13 cellular contexts compared by ENCODE assay signal in genomic region chr16:84483882-84484565, GRCh38.
"Had no signal": no experiment of that assay in that cellular context is flagged by ENCODE, and none has a peak within 500 bp of the region (broad histone marks: within the 10 kb centered on the region; RNA-seq: fewer than 3 reads in every experiment).

No MANE protein-coding gene starts in this region.

- H3K4me1 Mint-ChIP-seq: activated B cell treated with CpG ODN at 0.5 μM for 24 hours; activated naive CD4-positive, alpha-beta T cell treated with anti-CD3 and anti-CD28 coated beads, Interleukin-2, amount 50 U/mL, for 24 hours had no signal

- H3K4me3 ChIP-seq: right lobe of liver, thoracic aorta had no signal

- DNase-seq: activated B cell treated with CpG ODN at 0.5 μM for 24 hours; activated CD8-positive, alpha-beta T cell treated with anti-CD3 and anti-CD28 coated beads, Interleukin-2, amount 10 ng/mL, durations not matched to agents 7 days and 5 days; activated effector memory CD4-positive, alpha-beta T cell treated with Interleukin-2 at 50 U/mL for 16 hours; activated T-cell treated with anti-CD3 and anti-CD28 coated beads for 4 hours; amniotic stem cell; cortex of kidney; effector CD8-positive, alpha-beta T cell; stimulated activated CD4-positive, alpha-beta T cell treated with anti-CD3 and anti-CD28 coated beads, Interleukin-1b, Interleukin-23, amount 100 ng/mL, for 48 hours; SW 1271 had no signal

- H3K4me3 Mint-ChIP-seq: activated B cell treated with CpG ODN at 0.5 μM for 24 hours; activated CD8-positive, alpha-beta T cell treated with anti-CD3 and anti-CD28 coated beads, Interleukin-2, amount 10 ng/mL, durations not matched to agents 7 days and 5 days; activated naive CD4-positive, alpha-beta T cell treated with anti-CD3 and anti-CD28 coated beads, Interleukin-2, amount 50 U/mL, for 24 hours; T-helper 2 cell treated with Interferon-gamma antibody and Interleukin-4, amounts not matched to agents 5 μg/mL and 100 μg/mL, for 36 hours had no signal

- H3K27me3 Mint-ChIP-seq: activated B cell treated with CpG ODN at 0.5 μM for 24 hours; activated naive CD4-positive, alpha-beta T cell treated with anti-CD3 and anti-CD28 coated beads, Interleukin-2, amount 50 U/mL, for 24 hours had no signal

- H3K27ac Mint-ChIP-seq: activated B cell treated with CpG ODN at 0.5 μM for 24 hours; activated CD8-positive, alpha-beta T cell treated with anti-CD3 and anti-CD28 coated beads, Interleukin-2, amount 10 ng/mL, durations not matched to agents 7 days and 5 days; activated naive CD4-positive, alpha-beta T cell treated with anti-CD3 and anti-CD28 coated beads, Interleukin-2, amount 50 U/mL, for 24 hours; T-helper 2 cell treated with Interferon-gamma antibody and Interleukin-4, amounts not matched to agents 5 μg/mL and 100 μg/mL, for 36 hours had no signal

- H3K9me3 Mint-ChIP-seq: activated B cell treated with CpG ODN at 0.5 μM for 24 hours; activated naive CD4-positive, alpha-beta T cell treated with anti-CD3 and anti-CD28 coated beads, Interleukin-2, amount 50 U/mL, for 24 hours; T-helper 2 cell treated with Interferon-gamma antibody and Interleukin-4, amounts not matched to agents 5 μg/mL and 100 μg/mL, for 36 hours had no signal

- H3K27ac ChIP-seq: right lobe of liver, thoracic aorta had no signal
